In genomic region chr10:10055656-10056445, GRCh38 we compare ENCODE assay signal across 1 cellular context.
TF ChIP-seq lines count a peak whose summit lies in the region.

No MANE protein-coding gene starts in this region.

TF ChIP-seq in IMR-90, 13 proteins besides CTCF, POLR2A, EP300 and RAD21 (continued from another document):
- TF ChIP-seq, protein P1, sequence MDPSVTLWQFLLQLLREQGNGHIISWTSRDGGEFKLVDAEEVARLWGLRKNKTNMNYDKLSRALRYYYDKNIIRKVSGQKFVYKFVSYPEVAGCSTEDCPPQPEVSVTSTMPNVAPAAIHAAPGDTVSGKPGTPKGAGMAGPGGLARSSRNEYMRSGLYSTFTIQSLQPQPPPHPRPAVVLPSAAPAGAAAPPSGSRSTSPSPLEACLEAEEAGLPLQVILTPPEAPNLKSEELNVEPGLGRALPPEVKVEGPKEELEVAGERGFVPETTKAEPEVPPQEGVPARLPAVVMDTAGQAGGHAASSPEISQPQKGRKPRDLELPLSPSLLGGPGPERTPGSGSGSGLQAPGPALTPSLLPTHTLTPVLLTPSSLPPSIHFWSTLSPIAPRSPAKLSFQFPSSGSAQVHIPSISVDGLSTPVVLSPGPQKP (IDR thresholded peaks at IDR 0.05; ENCODE audit: borderline replicate concordance, low read depth, low read length): no peak
- TF ChIP-seq RCOR1 (IDR thresholded peaks at IDR 0.05; ENCODE audit: insufficient replicate concordance, low read length) (no peak), SMC3 (IDR thresholded peaks at IDR 0.05; ENCODE audit: low read depth, low read length) (no peak), MXI1 (IDR thresholded peaks at IDR 0.05; ENCODE audit: borderline replicate concordance, low read depth, low read length) (no peak), BHLHE40 (IDR thresholded peaks at IDR 0.05; ENCODE audit: low read depth, low read length) (no peak), CHD1 (IDR thresholded peaks at IDR 0.05; ENCODE audit: low read depth, low read length) (no peak), MAZ (IDR thresholded peaks at IDR 0.05; ENCODE audit: borderline replicate concordance, low read depth, low read length) (no peak)
- TF ChIP-seq, protein P2, sequence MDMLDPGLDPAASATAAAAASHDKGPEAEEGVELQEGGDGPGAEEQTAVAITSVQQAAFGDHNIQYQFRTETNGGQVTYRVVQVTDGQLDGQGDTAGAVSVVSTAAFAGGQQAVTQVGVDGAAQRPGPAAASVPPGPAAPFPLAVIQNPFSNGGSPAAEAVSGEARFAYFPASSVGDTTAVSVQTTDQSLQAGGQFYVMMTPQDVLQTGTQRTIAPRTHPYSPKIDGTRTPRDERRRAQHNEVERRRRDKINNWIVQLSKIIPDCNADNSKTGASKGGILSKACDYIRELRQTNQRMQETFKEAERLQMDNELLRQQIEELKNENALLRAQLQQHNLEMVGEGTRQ (IDR thresholded peaks at IDR 0.05; ENCODE audit: low read depth, low read length): no peak
